Comparison of ENCODE assay signal across 8 cellular contexts in genomic region chr11:79437274-79437980, GRCh38. TPM values are rescaled to one million over a fixed set of nuclear protein-coding genes. Genes with fewer than 3 reads are reported as not detected.
DNase-seq lines count a peak whose midpoint lies in the region; ATAC-seq and TF ChIP-seq lines count a peak whose summit lies in the region.

No MANE protein-coding gene starts in this region.

- H3K27ac ChIP-seq in transverse colon = peak overlapping the region; percentile 7 to 62 (median 32)

- no peaks in the 10 kb centered on the region for H3K36me3 ChIP-seq in transverse colon

- H3K9me3 ChIP-seq in transverse colon = no peaks in the 10 kb centered on the region

- no peak for TF ChIP-seq EP300 in transverse colon (IDR thresholded peaks at IDR 0.05; ENCODE audit: low read depth)

- intact Hi-C loops in lower leg skin (cut with DNase I; ENCODE audit: low total_unique reads) = no loop called here
- intact Hi-C loops in transverse colon (cut with DNase I; ENCODE audit: low total_unique reads) = no loop called here

- no peak for ATAC-seq in HG02981 (IDR thresholded peaks at IDR 0.05; ENCODE audit: unreplicated experiment)

- in situ Hi-C loops in transverse colon (cut with MboI; ENCODE audit: low pct_ligation_motif_present in 1 of 4, low pct_unique_long_range_greater_than_20kb in 1 of 4, low sequenced_read_pairs in 3 of 4) = no loop called here

- peaks cover 100% of the 10 kb centered on the region for H3K27me3 ChIP-seq in transverse colon

- no peaks in the 10 kb centered on the region for H3K36me3 Mint-ChIP-seq in chondrocyte (ENCODE audit: low read depth)

- 1 to 2% methylated on average over 25 to 63 of the region's 74 CpGs for WGBS in lower leg skin, 2 donors
- 2% methylated on average over 53 of the region's 74 CpGs; no CpG with 5 or more reads in 1 of the 2 donors for WGBS in transverse colon (ENCODE audit: low coverage in 1 of 2), 2 donors

- DNase-seq in EL (peak; percentile 53), NCI-H1930 (lab: John Stamatoyannopoulos, UW) (peak; percentile 13 to 38), chondrocyte (ENCODE audit: low spot score) (no peak), lower leg skin (ENCODE audit: low spot score in 2 of 2) (peak in 1 of 2 donors; percentile 90), transverse colon (peak; percentile 38), GOT3 (lab: John Stamatoyannopoulos, UW) (no peak), GM19238 (ENCODE audit: insufficient read length, low spot score) (no peak)

- TF ChIP-seq POLR2A in lower leg skin (IDR thresholded peaks at IDR 0.05) (no peak), transverse colon (IDR thresholded peaks at IDR 0.05) (no peak)

- peak overlapping the region; percentile 75 for H3K4me3 Mint-ChIP-seq in chondrocyte (ENCODE audit: unreplicated experiment)

- H3K4me1 ChIP-seq in transverse colon = peaks cover 12 to 50% (median 42%) of the 10 kb centered on the region in 4 donors

- H3K4me3 ChIP-seq in lower leg skin (ENCODE audit: low read depth, poor library complexity, severe bottlenecking) (peak overlapping the region; percentile 6), transverse colon (peak overlapping the region; percentile 7 to 51 (median 29))

- TF ChIP-seq CTCF in chondrocyte (IDR thresholded peaks at IDR 0.05) (no peak), lower leg skin (IDR thresholded peaks at IDR 0.05) (no peak), transverse colon (IDR thresholded peaks at IDR 0.05) (no peak)

- no peak overlapping the region for H3K27ac Mint-ChIP-seq in chondrocyte (ENCODE audit: unreplicated experiment)

- peaks cover 13% of the 10 kb centered on the region for H3K27me3 Mint-ChIP-seq in chondrocyte (ENCODE audit: low read depth)

- peaks cover 40% of the 10 kb centered on the region for H3K4me1 Mint-ChIP-seq in chondrocyte (ENCODE audit: low read depth)

- H3K9me3 Mint-ChIP-seq in chondrocyte (ENCODE audit: low read depth) = no peaks in the 10 kb centered on the region

RNA-seq across cellular contexts. Expression of gene TENM4, which starts 3.4 kb away (rescaled TPM):
- total RNA-seq in chondrocyte = 2.8 to 34.3 TPM (median 3.8 TPM) in 3 replicates
- total RNA-seq in lower leg skin = 10 to 100 TPM; 34.4 to 41.1 (median 36.6) TPM
- total RNA-seq in transverse colon = under 1 TPM; 0.14 to 0.79 (median 0.39) TPM

Comparison
In these comparisons a context has a peak if more than half of its experiments do, and no peak if none do; other contexts are left out.
1. DNase-seq: peak in EL (single experiment), NCI-H1930 (2 of 2) and transverse colon (single experiment); none in chondrocyte (single experiment), GOT3 (single experiment) and GM19238 (single experiment).